25 cellular contexts compared by ENCODE assay signal in genomic region chr2:170241731-170242130, GRCh38.
"Had no signal": no experiment of that assay in that cellular context is flagged by ENCODE, and none has a peak within 500 bp of the region (broad histone marks: within the 10 kb centered on the region; RNA-seq: fewer than 3 reads in every experiment).

No MANE protein-coding gene starts in this region.

- H3K36me3 ChIP-seq: adrenal gland, breast epithelium had no signal

- ATAC-seq: activated CD4-positive, alpha-beta T cell treated with anti-CD3 and anti-CD28 coated beads for 36 hours; activated T-cell treated with anti-CD3 and anti-CD28 coated beads, Interleukin-2, amount 50 U/mL, for 72 hours; T-cell had no signal

- DNase-seq: activated CD4-positive, alpha-beta memory T cell treated with anti-CD3 and anti-CD28 coated beads, Interleukin-2, amount 10 ng/mL, durations not matched to agents 7 days and 5 days; activated CD4-positive, alpha-beta T cell treated with anti-CD3 and anti-CD28 coated beads for 36 hours; activated CD4-positive, alpha-beta T cell treated with anti-CD3 and anti-CD28 coated beads, Interleukin-2, amount 50 U/mL, for 1 hour; activated CD8-positive, alpha-beta memory T cell treated with anti-CD3 and anti-CD28 coated beads, Interleukin-2, amount 50 U/mL, for 4 hours; activated gamma-delta T cell treated with Interleukin-2 at 50 U/mL for 16 hours; activated naive CD4-positive, alpha-beta T cell treated with anti-CD3 and anti-CD28 coated beads, Interleukin-2, amount 10 ng/mL, durations not matched to agents 7 days and 5 days; activated naive CD8-positive, alpha-beta T cell treated with anti-CD3 and anti-CD28 coated beads, Interleukin-2, amount 10 ng/mL, durations not matched to agents 7 days and 5 days; activated T-cell treated with anti-CD3 and anti-CD28 coated beads, Interleukin-2, amount 50 U/mL, for 72 hours; adrenal gland; anterior cingulate cortex; Kasumi-1; KBM-7; NCI-H1105 treated with DMSO at 0.1 percent for 48 hours; NCI-H1694; NCI-H2029; NCI-H226; NCI-H526; NCI-H82; T-cell; T-helper 2 cell; T1000 had no signal

- FAIRE-seq: TTC549 had no signal

- H3K9me3 ChIP-seq: adrenal gland, breast epithelium had no signal

- H3K4me3 ChIP-seq: adrenal gland, breast epithelium, SK-N-MC had no signal

- H3K27ac ChIP-seq: adrenal gland, breast epithelium, SK-N-MC, VCaP had no signal

- H3K4me1 ChIP-seq: breast epithelium had no signal
